Comparison of ENCODE assay signal across 17 cellular contexts in genomic region chr6:149062653-149063348, GRCh38.
A peak's percentile ranks its signal among the peaks of the same experiment; 100 is the strongest.
DNase-seq lines count a peak whose midpoint lies in the region; ATAC-seq and TF ChIP-seq lines count a peak whose summit lies in the region.
"Had no signal": no experiment of that assay in that cellular context is flagged by ENCODE, and none has a peak within 500 bp of the region (broad histone marks: within the 10 kb centered on the region; RNA-seq: fewer than 3 reads in every experiment).

No MANE protein-coding gene starts in this region.

- H3K27ac Mint-ChIP-seq in IgD-negative memory B cell: peak overlapping the region in 2 of 3 donors; percentile 23 to 73
- peak overlapping the region; percentile 42 for H3K27ac Mint-ChIP-seq in activated T-helper 1 cell treated with anti-CD3 and anti-CD28 coated beads, Interleukin-12 subunit alpha, Interleukin-12 subunit beta, Interleukin-2, Interleukin-4 antibody, amounts not matched to agents 30 ng/mL and 10 ng/mL and 1 ng/mL, durations not matched to agents 14 hours and 24 hours and 36 hours

- H3K4me1 Mint-ChIP-seq in IgD-negative memory B cell: peaks cover 10 to 35% (median 29%) of the 10 kb centered on the region in 3 donors
- peaks cover 83% of the 10 kb centered on the region for H3K4me1 Mint-ChIP-seq in activated T-helper 1 cell treated with anti-CD3 and anti-CD28 coated beads, Interleukin-12 subunit alpha, Interleukin-12 subunit beta, Interleukin-2, Interleukin-4 antibody, amounts not matched to agents 30 ng/mL and 10 ng/mL and 1 ng/mL, durations not matched to agents 14 hours and 24 hours and 36 hours (ENCODE audit: low read depth)

- H3K4me1 ChIP-seq in right atrium auricular region: peaks cover 0 to 39% of the 10 kb centered on the region in 2 donors

- H3K4me3 Mint-ChIP-seq in IgD-negative memory B cell: no peak overlapping the region
- H3K4me3 Mint-ChIP-seq in activated T-helper 1 cell treated with anti-CD3 and anti-CD28 coated beads, Interleukin-12 subunit alpha, Interleukin-12 subunit beta, Interleukin-2, Interleukin-4 antibody, amounts not matched to agents 30 ng/mL and 10 ng/mL and 1 ng/mL, durations not matched to agents 14 hours and 24 hours and 36 hours: no peak overlapping the region
- H3K4me3 Mint-ChIP-seq: CD4-positive, alpha-beta T cell had no signal

- DNase-seq in left ventricle myocardium superior (no peak), right atrium auricular region (ENCODE audit: low spot score) (no peak), SW480 (ENCODE audit: low spot score) (no peak), dedifferentiated amniotic fluid mesenchymal stem cell (ENCODE audit: extremely low spot score) (no peak)
- DNase-seq in activated T-helper 1 cell treated with anti-CD3 and anti-CD28 coated beads, Interleukin-12 subunit alpha, Interleukin-12 subunit beta, Interleukin-2, Interleukin-4 antibody, amounts not matched to agents 30 ng/mL and 10 ng/mL and 1 ng/mL, durations not matched to agents 14 hours and 24 hours and 36 hours (ENCODE audit: low spot score): no peak
- DNase-seq: CD4-positive, alpha-beta T cell; DMS53; HCEC 1CT; KG1; NCI-H1092 treated with DMSO at 0.1 percent for 48 hours; NCI-H2081 treated with DMSO at 0.1 percent for 48 hours; NCI-H2227 treated with DMSO at 0.1 percent for 48 hours; SHP77 treated with DMSO at 0.1 percent for 48 hours had no signal

- ATAC-seq in left ventricle myocardium superior (peak; percentile 35), HG03460 (IDR thresholded peaks at IDR 0.05; ENCODE audit: unreplicated experiment) (no peak)
- ATAC-seq: SK-N-SH treated with all-trans-retinoic acid at 6 μM for 48 hours had no signal

- H3K36me3 ChIP-seq in right atrium auricular region: no peaks in the 10 kb centered on the region

- no peaks in the 10 kb centered on the region for H3K36me3 Mint-ChIP-seq in IgD-negative memory B cell
- H3K36me3 Mint-ChIP-seq in activated T-helper 1 cell treated with anti-CD3 and anti-CD28 coated beads, Interleukin-12 subunit alpha, Interleukin-12 subunit beta, Interleukin-2, Interleukin-4 antibody, amounts not matched to agents 30 ng/mL and 10 ng/mL and 1 ng/mL, durations not matched to agents 14 hours and 24 hours and 36 hours (ENCODE audit: low read depth): peaks cover 12% of the 10 kb centered on the region

- no peaks in the 10 kb centered on the region for H3K27me3 ChIP-seq in right atrium auricular region

- H3K27ac ChIP-seq in right atrium auricular region: no peak overlapping the region
- H3K27ac ChIP-seq: HL-60 had no signal

- no peaks in the 10 kb centered on the region for H3K27me3 Mint-ChIP-seq in IgD-negative memory B cell
- no peaks in the 10 kb centered on the region for H3K27me3 Mint-ChIP-seq in activated T-helper 1 cell treated with anti-CD3 and anti-CD28 coated beads, Interleukin-12 subunit alpha, Interleukin-12 subunit beta, Interleukin-2, Interleukin-4 antibody, amounts not matched to agents 30 ng/mL and 10 ng/mL and 1 ng/mL, durations not matched to agents 14 hours and 24 hours and 36 hours (ENCODE audit: insufficient read depth)
- H3K27me3 Mint-ChIP-seq: CD4-positive, alpha-beta T cell had no signal

- no peaks in the 10 kb centered on the region for H3K9me3 Mint-ChIP-seq in IgD-negative memory B cell
- H3K9me3 Mint-ChIP-seq in activated T-helper 1 cell treated with anti-CD3 and anti-CD28 coated beads, Interleukin-12 subunit alpha, Interleukin-12 subunit beta, Interleukin-2, Interleukin-4 antibody, amounts not matched to agents 30 ng/mL and 10 ng/mL and 1 ng/mL, durations not matched to agents 14 hours and 24 hours and 36 hours: no peaks in the 10 kb centered on the region
- H3K9me3 Mint-ChIP-seq: CD4-positive, alpha-beta T cell had no signal

- TF ChIP-seq CTCF in right atrium auricular region (IDR thresholded peaks at IDR 0.05): no peak

- intact Hi-C loops in left ventricle myocardium superior (cut with micrococcal nuclease): no loop called here
- intact Hi-C loops in activated T-helper 1 cell treated with anti-CD3 and anti-CD28 coated beads, Interleukin-12 subunit alpha, Interleukin-12 subunit beta, Interleukin-2, Interleukin-4 antibody, amounts not matched to agents 30 ng/mL and 10 ng/mL and 1 ng/mL, durations not matched to agents 14 hours and 24 hours and 36 hours (cut with micrococcal nuclease): loop anchor here (1.0 kb wide), 1 partner anchor 34 kb away; no protein-coding TSS in a partner anchor

- H3K4me3 ChIP-seq in right atrium auricular region: no peak overlapping the region

- H3K9me3 ChIP-seq in right atrium auricular region: no peaks in the 10 kb centered on the region
